ENCODE assay signal across 6 cellular contexts in genomic region chr17:48625502-48626201, GRCh38. TPM values are rescaled to one million over a fixed set of nuclear protein-coding genes. Genes with fewer than 3 reads are reported as not detected.
DNase-seq lines count a peak whose midpoint lies in the region; ATAC-seq and TF ChIP-seq lines count a peak whose summit lies in the region.

No MANE protein-coding gene starts in this region.

- H3K9me3 Mint-ChIP-seq in activated B cell treated with CpG ODN at 0.5 μM for 24 hours = no peaks in the 10 kb centered on the region

- H3K4me3 Mint-ChIP-seq in activated B cell treated with CpG ODN at 0.5 μM for 24 hours = peak overlapping the region; percentile 85

- POLR2A ChIA-PET in activated B cell treated with CpG ODN at 0.5 μM for 24 hours (lab: Charles Lee) = interaction anchor here (0.8 to 1.4 kb wide), 2 partner anchors 13 to 330 kb away, joined by 3 read pairs; no protein-coding TSS in a partner anchor

- peaks cover 72% of the 10 kb centered on the region for H3K27me3 Mint-ChIP-seq in activated B cell treated with CpG ODN at 0.5 μM for 24 hours

- ATAC-seq in HG02759 (IDR thresholded peaks at IDR 0.05; ENCODE audit: unreplicated experiment) (peak; percentile 39), activated B cell treated with CpG ODN at 0.5 μM for 24 hours (ENCODE audit: low read depth) (peak; percentile 71), HG02981 (IDR thresholded peaks at IDR 0.05; ENCODE audit: unreplicated experiment) (no peak)

- DNase-seq in activated B cell treated with CpG ODN at 0.5 μM for 24 hours (peak; percentile 50), iPS-NIHi11 (ENCODE audit: low spot score) (peak; percentile 80), midbrain (lab: John Stamatoyannopoulos, UW) (no peak), hippocampal formation (lab: John Stamatoyannopoulos, UW) (no peak)

- no peak for TF ChIP-seq CTCF in activated B cell treated with CpG ODN at 0.5 μM for 24 hours (IDR thresholded peaks at IDR 0.05)

- no peak overlapping the region for H3K27ac Mint-ChIP-seq in activated B cell treated with CpG ODN at 0.5 μM for 24 hours

- CTCF ChIA-PET in activated B cell treated with CpG ODN at 0.5 μM for 24 hours (lab: Charles Lee) = interaction anchor here (0.6 to 2.1 kb wide), 6 partner anchors 8 to 291 kb away, joined by 3 to 6 read pairs (median 4); partner anchors contain the start of gene HOXB5

- H3K4me1 Mint-ChIP-seq in activated B cell treated with CpG ODN at 0.5 μM for 24 hours = peaks cover 16% of the 10 kb centered on the region

- no peaks in the 10 kb centered on the region for H3K36me3 Mint-ChIP-seq in activated B cell treated with CpG ODN at 0.5 μM for 24 hours (ENCODE audit: low read depth)

- intact Hi-C loops in activated B cell treated with CpG ODN at 0.5 μM for 24 hours (cut with micrococcal nuclease) = loop anchor here (5.0 kb wide), 1 partner anchor 127 kb away; no protein-coding TSS in a partner anchor

RNA-seq across cellular contexts. Expression of gene HOXB9, which starts 0.5 kb away (rescaled TPM):
- total RNA-seq in activated B cell treated with CpG ODN at 0.5 μM for 24 hours = 0.13 TPM in 1 of 2 replicates, not detected in the other

RNA-seq across cellular contexts. Expression of gene HOXB8, which starts 10.6 kb away (rescaled TPM):
- not detected in 2 replicates for total RNA-seq in activated B cell treated with CpG ODN at 0.5 μM for 24 hours

RNA-seq across cellular contexts. Expression of gene HOXB7, which starts 14.8 kb away (rescaled TPM):
- 0.60 and 0.93 TPM in 2 replicates for total RNA-seq in activated B cell treated with CpG ODN at 0.5 μM for 24 hours

RNA-seq across cellular contexts. Expression of gene HOXB6, which starts 20.9 kb away (rescaled TPM):
- total RNA-seq in activated B cell treated with CpG ODN at 0.5 μM for 24 hours = not detected in 2 replicates

RNA-seq across cellular contexts. Expression of gene HOXB5, which starts 32.1 kb away (rescaled TPM):
- total RNA-seq in activated B cell treated with CpG ODN at 0.5 μM for 24 hours = not detected in 2 replicates

Comparison
In these comparisons a context has a peak if more than half of its experiments do, and no peak if none do; other contexts are left out.
1. DNase-seq: peak in activated B cell treated with CpG ODN at 0.5 μM for 24 hours (single experiment) and iPS-NIHi11 (single experiment); none in midbrain (single experiment) and hippocampal formation (0 of 2).